In the genomic region with DNA sequence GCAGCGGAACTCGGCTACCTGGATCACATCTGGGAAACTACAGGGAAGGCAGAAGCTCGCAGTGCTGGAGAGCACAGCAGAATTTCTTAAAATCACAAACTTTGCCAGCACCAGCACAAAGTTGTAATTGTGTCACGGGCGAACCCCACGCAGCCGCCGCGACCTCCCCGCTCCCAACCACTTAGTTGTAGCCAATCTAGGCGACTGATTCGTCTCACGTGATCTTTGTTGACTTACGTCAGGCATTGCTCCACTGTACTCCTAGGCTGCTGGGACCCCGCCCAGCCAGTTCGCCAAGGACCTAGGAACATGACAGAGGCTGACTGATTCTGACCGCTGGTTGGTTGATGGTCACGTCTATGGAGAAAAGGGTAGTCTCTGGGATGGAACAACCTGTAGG, we compare ENCODE assay signal across 9 cellular contexts. TPM values are rescaled to one million over a fixed set of nuclear protein-coding genes. Genes with fewer than 3 reads are reported as not detected.
DNase-seq lines count a peak whose midpoint lies in the region; ATAC-seq and TF ChIP-seq lines count a peak whose summit lies in the region.
"Had no signal": no experiment of that assay in that cellular context is flagged by ENCODE, and none has a peak within 500 bp of the region (broad histone marks: within the 10 kb centered on the region; RNA-seq: fewer than 3 reads in every experiment).

UTY (minus strand) TSS at position 206 of the 400 bp plus-strand sequence. CDS start 368 bp downstream, outside the sequence.

- DNase-seq in activated CD4-positive, alpha-beta T cell treated with anti-CD3 and anti-CD28 coated beads, Interleukin-2, amount 50 U/mL, for 48 hours: peak; percentile 66 to 75
- DNase-seq in glutamatergic neuron (peak; percentile 66), NCI-H510A treated with DMSO at 0.1 percent for 48 hours (lab: John Stamatoyannopoulos, UW) (no peak), HAP-1 (ENCODE audit: low spot score in 2 of 2) (no peak)
- peak; percentile 69 to 74 for DNase-seq in stimulated activated CD4-positive, alpha-beta T cell treated with anti-CD3 and anti-CD28 coated beads, Interleukin-2, amount 100 ng/mL, for 24 hours
- no peak for DNase-seq in stimulated activated naive CD4-positive, alpha-beta T cell treated with Interleukin-2 at 50 U/mL for 16 hours (lab: John Stamatoyannopoulos, UW)

- no peaks in the 10 kb centered on the region for H3K27me3 Mint-ChIP-seq in glutamatergic neuron (ENCODE audit: unreplicated experiment)

- peaks cover 4% of the 10 kb centered on the region for H3K4me1 Mint-ChIP-seq in glutamatergic neuron (ENCODE audit: low read depth, unreplicated experiment)

- peak within 1 kb of the TSS; percentile 94 for H3K4me3 Mint-ChIP-seq in glutamatergic neuron (ENCODE audit: unreplicated experiment)

- peak within 1 kb of the TSS; percentile 88 for H3K27ac ChIP-seq in HUES64 (ENCODE audit: low read depth, low read length)
- H3K27ac ChIP-seq: pancreas had no signal

- no peaks in the 10 kb centered on the region for H3K4me1 ChIP-seq in HUES64 (ENCODE audit: insufficient read depth, low read length)
- H3K4me1 ChIP-seq in HAP-1: no peaks in the 10 kb centered on the region
- H3K4me1 ChIP-seq: pancreas had no signal

- no peak for TF ChIP-seq CTCF in glutamatergic neuron (IDR thresholded peaks at IDR 0.05; ENCODE audit: partially characterized antibody, unreplicated experiment)

- in situ Hi-C loops in HAP-1 (cut with MboI; ENCODE audit: low sequenced_read_pairs): no loop called here

- no peaks in the 10 kb centered on the region for H3K9me3 Mint-ChIP-seq in glutamatergic neuron (ENCODE audit: unreplicated experiment)

- peak; percentile 93 for ATAC-seq in GM19025 (IDR thresholded peaks at IDR 0.05; ENCODE audit: low read depth, unreplicated experiment)
- ATAC-seq: pancreas had no signal

- peaks cover 15% of the 10 kb centered on the region for H3K36me3 ChIP-seq in HUES64 (ENCODE audit: insufficient read depth, low read length)
- H3K36me3 ChIP-seq in HAP-1 (replicated peaks): no peaks in the 10 kb centered on the region
- H3K36me3 ChIP-seq: pancreas had no signal

- H3K9ac ChIP-seq in HUES64 (ENCODE audit: low read depth, low read length): peak within 1 kb of the TSS; percentile 96

- peak within 1 kb of the TSS; percentile 67 for H3K27ac Mint-ChIP-seq in glutamatergic neuron (ENCODE audit: unreplicated experiment)

- no peaks in the 10 kb centered on the region for H3K36me3 Mint-ChIP-seq in glutamatergic neuron (ENCODE audit: unreplicated experiment)

- WGBS in HUES64: under 1% methylated on average over 18 of the region's 18 CpGs

- H3K4me3 ChIP-seq in HUES64 (ENCODE audit: low read length) (peak within 1 kb of the TSS; percentile 95), HAP-1 (no peak within 1 kb of the TSS)
- H3K4me3 ChIP-seq: pancreas had no signal

- H3K9me3 ChIP-seq in HUES64 (ENCODE audit: insufficient read depth, low read depth, low read length) (no peaks in the 10 kb centered on the region), HAP-1 (no peaks in the 10 kb centered on the region)
- H3K9me3 ChIP-seq: pancreas had no signal

- H3K27me3 ChIP-seq in HUES64 (ENCODE audit: insufficient read depth, low read length) (no peaks in the 10 kb centered on the region), HAP-1 (ENCODE audit: low read depth) (no peaks in the 10 kb centered on the region)
- H3K27me3 ChIP-seq: pancreas had no signal

RNA-seq across cellular contexts. Expression of gene UTY, which starts in this region (rescaled TPM):
- polyA plus RNA-seq in HUES64 (2013, experiment 1 of 2): 7.8 TPM
- 9.7 TPM for polyA plus RNA-seq in HUES64 (2013, experiment 2 of 2)
- total RNA-seq in glutamatergic neuron (ENCODE audit: unreplicated experiment): 28.1 TPM

Comparison
In these comparisons a context has a peak if more than half of its experiments do, and no peak if none do; other contexts are left out.
1. DNase-seq: peak in activated CD4-positive, alpha-beta T cell treated with anti-CD3 and anti-CD28 coated beads, Interleukin-2, amount 50 U/mL, for 48 hours (2 of 2), glutamatergic neuron (single experiment) and stimulated activated CD4-positive, alpha-beta T cell treated with anti-CD3 and anti-CD28 coated beads, Interleukin-2, amount 100 ng/mL, for 24 hours (2 of 2); none in stimulated activated naive CD4-positive, alpha-beta T cell treated with Interleukin-2 at 50 U/mL for 16 hours (single experiment), NCI-H510A treated with DMSO at 0.1 percent for 48 hours (single experiment) and HAP-1 (0 of 2).